8 cellular contexts compared by ENCODE assay signal in the genomic region with DNA sequence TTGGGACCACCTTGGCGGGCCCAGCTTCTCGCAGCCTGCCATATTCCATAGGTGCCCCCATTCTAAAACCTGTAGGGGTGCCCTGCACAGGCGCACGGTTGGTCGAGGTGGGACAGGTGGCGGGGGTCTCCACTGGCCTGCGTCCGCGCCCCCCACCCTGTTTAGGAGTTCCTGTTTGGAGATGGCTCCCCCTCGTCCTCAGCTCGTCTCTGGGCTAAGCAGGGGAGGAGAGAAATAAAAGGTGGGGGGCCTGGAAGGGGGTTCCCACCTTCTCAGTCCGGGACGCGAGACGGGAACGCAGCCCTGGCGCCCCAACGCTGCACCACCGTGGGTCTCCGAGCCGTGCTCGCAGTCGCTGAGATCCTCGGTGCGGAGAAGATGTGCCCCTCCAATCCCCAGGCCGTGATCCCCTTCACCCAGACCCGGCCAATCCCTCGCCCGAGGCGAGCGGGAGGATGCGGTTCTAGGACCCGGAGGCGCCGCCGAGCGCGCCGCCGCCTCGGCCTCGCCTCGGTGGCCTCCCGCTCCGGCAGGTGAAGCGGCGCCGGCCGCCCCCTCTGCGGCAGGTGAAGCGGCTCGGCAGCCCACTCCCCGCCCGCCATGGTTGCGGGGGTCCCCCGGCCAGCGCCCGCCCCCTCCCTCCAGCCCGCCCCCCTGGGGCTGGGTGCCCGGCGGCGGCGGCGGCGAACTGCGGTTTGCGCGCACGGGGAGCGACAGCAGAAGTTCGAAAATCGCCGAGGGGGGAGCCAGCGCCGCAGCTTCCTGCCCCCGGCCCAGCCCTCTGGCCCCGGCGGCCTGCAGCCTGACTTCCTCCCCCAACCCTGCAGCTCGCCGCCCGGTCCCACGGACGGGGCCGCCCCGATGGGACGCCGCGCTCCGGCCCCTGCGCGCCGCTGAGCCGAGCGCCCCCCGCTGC. TPM values are rescaled to one million over a fixed set of nuclear protein-coding genes. Genes with fewer than 3 reads are reported as not detected.
A peak's percentile ranks its signal among the peaks of the same experiment; 100 is the strongest.
DNase-seq lines count a peak whose midpoint lies in the region; ATAC-seq and TF ChIP-seq lines count a peak whose summit lies in the region.

A gene with protein sequence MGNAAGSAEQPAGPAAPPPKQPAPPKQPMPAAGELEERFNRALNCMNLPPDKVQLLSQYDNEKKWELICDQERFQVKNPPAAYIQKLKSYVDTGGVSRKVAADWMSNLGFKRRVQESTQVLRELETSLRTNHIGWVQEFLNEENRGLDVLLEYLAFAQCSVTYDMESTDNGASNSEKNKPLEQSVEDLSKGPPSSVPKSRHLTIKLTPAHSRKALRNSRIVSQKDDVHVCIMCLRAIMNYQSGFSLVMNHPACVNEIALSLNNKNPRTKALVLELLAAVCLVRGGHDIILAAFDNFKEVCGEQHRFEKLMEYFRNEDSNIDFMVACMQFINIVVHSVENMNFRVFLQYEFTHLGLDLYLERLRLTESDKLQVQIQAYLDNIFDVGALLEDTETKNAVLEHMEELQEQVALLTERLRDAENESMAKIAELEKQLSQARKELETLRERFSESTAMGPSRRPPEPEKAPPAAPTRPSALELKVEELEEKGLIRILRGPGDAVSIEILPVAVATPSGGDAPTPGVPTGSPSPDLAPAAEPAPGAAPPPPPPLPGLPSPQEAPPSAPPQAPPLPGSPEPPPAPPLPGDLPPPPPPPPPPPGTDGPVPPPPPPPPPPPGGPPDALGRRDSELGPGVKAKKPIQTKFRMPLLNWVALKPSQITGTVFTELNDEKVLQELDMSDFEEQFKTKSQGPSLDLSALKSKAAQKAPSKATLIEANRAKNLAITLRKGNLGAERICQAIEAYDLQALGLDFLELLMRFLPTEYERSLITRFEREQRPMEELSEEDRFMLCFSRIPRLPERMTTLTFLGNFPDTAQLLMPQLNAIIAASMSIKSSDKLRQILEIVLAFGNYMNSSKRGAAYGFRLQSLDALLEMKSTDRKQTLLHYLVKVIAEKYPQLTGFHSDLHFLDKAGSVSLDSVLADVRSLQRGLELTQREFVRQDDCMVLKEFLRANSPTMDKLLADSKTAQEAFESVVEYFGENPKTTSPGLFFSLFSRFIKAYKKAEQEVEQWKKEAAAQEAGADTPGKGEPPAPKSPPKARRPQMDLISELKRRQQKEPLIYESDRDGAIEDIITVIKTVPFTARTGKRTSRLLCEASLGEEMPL (plus strand): TSS at position 805 of the 916 bp plus-strand sequence. CDS start 240 bp downstream, outside the sequence.

- DNase-seq in 8988T (peak; percentile 61), GM13977 (ENCODE audit: low spot score) (peak; percentile 84), RPMI8226 (peak; percentile 74), right cardiac atrium (peak; percentile 57 to 89 (median 83)), retinal pigment epithelial cell (ENCODE audit: low read depth) (no peak), HT-29 (ENCODE audit: low spot score) (no peak)
- DNase-seq in activated naive CD4-positive, alpha-beta T cell treated with anti-CD3 and anti-CD28 coated beads, Interleukin-2, amount 50 U/mL, for 72 hours (ENCODE audit: low spot score in 2 of 2): peak; percentile 53 to 79

- no peak for TF ChIP-seq CTCF in GM13977 (IDR thresholded peaks at IDR 0.05; ENCODE audit: extremely low read depth, insufficient read depth, missing control alignments)
- TF ChIP-seq CTCF in retinal pigment epithelial cell (conservative IDR thresholded peaks at IDR 0.05; ENCODE audit: low read depth, low read length): no peak

- intact Hi-C loops in right cardiac atrium (cut with DNase I): loop anchor here in 2 of 4 donors (2.0 to 10.0 kb wide), 2 partner anchors 53 to 163 kb away; no protein-coding TSS in a partner anchor

- peak within 1 kb of the TSS; percentile 94 for H3K4me3 ChIP-seq in right cardiac atrium (ENCODE audit: low read length)
- peak within 1 kb of the TSS; percentile 39 for H3K4me3 ChIP-seq in retinal pigment epithelial cell (ENCODE audit: low read length)

- H3K27me3 ChIP-seq in right cardiac atrium (ENCODE audit: control insufficient read depth, insufficient read depth): no peaks in the 10 kb centered on the region

- 5% methylated on average over 92 of the region's 95 CpGs for WGBS in right cardiac atrium

- H3K36me3 Mint-ChIP-seq in activated naive CD4-positive, alpha-beta T cell treated with anti-CD3 and anti-CD28 coated beads, Interleukin-2, amount 50 U/mL, for 72 hours: peaks cover 59 to 60% of the 10 kb centered on the region in 2 donors

- no peaks in the 10 kb centered on the region for H3K9me3 ChIP-seq in right cardiac atrium (ENCODE audit: control insufficient read depth, low read length)

- ATAC-seq in activated naive CD4-positive, alpha-beta T cell treated with anti-CD3 and anti-CD28 coated beads, Interleukin-2, amount 50 U/mL, for 72 hours: no peak
- ATAC-seq in right cardiac atrium (peak in 1 of 2 donors; percentile 15), HG03442 (IDR thresholded peaks at IDR 0.05; ENCODE audit: unreplicated experiment) (no peak)

- H3K9me3 Mint-ChIP-seq in activated naive CD4-positive, alpha-beta T cell treated with anti-CD3 and anti-CD28 coated beads, Interleukin-2, amount 50 U/mL, for 72 hours: no peaks in the 10 kb centered on the region

- no peak within 1 kb of the TSS for H3K27ac ChIP-seq in right cardiac atrium (ENCODE audit: low read length)

- H3K27ac Mint-ChIP-seq in activated naive CD4-positive, alpha-beta T cell treated with anti-CD3 and anti-CD28 coated beads, Interleukin-2, amount 50 U/mL, for 72 hours: peak within 1 kb of the TSS; percentile 95 to 100

- H3K4me1 ChIP-seq in right cardiac atrium (ENCODE audit: control insufficient read depth, insufficient read depth, low read length): no peaks in the 10 kb centered on the region

- in situ Hi-C loops in GM13977 (cut with MboI; ENCODE audit: low pct_unique_long_range_greater_than_20kb, low sequenced_read_pairs, unreplicated experiment): no loop called here

RNA-seq across cellular contexts. Expression of the gene that starts here (rescaled TPM):
- total RNA-seq in activated naive CD4-positive, alpha-beta T cell treated with anti-CD3 and anti-CD28 coated beads, Interleukin-2, amount 50 U/mL, for 72 hours: 100 to 1,000 TPM; 221 to 735 TPM
- 10 to 100 TPM; 12.3 to 17.0 (median 14.1) TPM for total RNA-seq in right cardiac atrium
- polyA plus RNA-seq in right cardiac atrium: 10.5 TPM
- 0.03 TPM in 1 of 2 replicates, not detected in the other for total RNA-seq in HT-29 (2014; rRNA removed; shearing (Covaris generic))

Comparison
In these comparisons a context has a peak if more than half of its experiments do, and no peak if none do; other contexts are left out.
1. RNA of the gene that starts here (total RNA-seq): 221 to 735 TPM in activated naive CD4-positive, alpha-beta T cell treated with anti-CD3 and anti-CD28 coated beads, Interleukin-2, amount 50 U/mL, for 72 hours and 12.3 to 17.0 TPM in right cardiac atrium; 0.03 TPM in HT-29; every median in the first group is over 10 times any median in the second.
2. RNA of the gene that starts here (total RNA-seq): 221 to 735 TPM in activated naive CD4-positive, alpha-beta T cell treated with anti-CD3 and anti-CD28 coated beads, Interleukin-2, amount 50 U/mL, for 72 hours; 12.3 to 17.0 TPM in right cardiac atrium; every median in the first group is over 10 times any median in the second.
3. DNase-seq: peak in 8988T (single experiment), GM13977 (single experiment), RPMI8226 (single experiment), activated naive CD4-positive, alpha-beta T cell treated with anti-CD3 and anti-CD28 coated beads, Interleukin-2, amount 50 U/mL, for 72 hours (2 of 2) and right cardiac atrium (3 of 3); none in retinal pigment epithelial cell (single experiment) and HT-29 (single experiment).